ENCODE assay signal across 17 cellular contexts in genomic region chr2:28268386-28268785, GRCh38.
DNase-seq lines count a peak whose midpoint lies in the region; ATAC-seq and TF ChIP-seq lines count a peak whose summit lies in the region.
"Had no signal": no experiment of that assay in that cellular context is flagged by ENCODE, and none has a peak within 500 bp of the region (broad histone marks: within the 10 kb centered on the region; RNA-seq: fewer than 3 reads in every experiment).

No MANE protein-coding gene starts in this region.

- no peak for TF ChIP-seq POLR2A in prostate gland (IDR thresholded peaks at IDR 0.05)

- H3K27me3 ChIP-seq in RWPE2 (ENCODE audit: insufficient read depth, poor library complexity, severe bottlenecking) (no peaks in the 10 kb centered on the region), prostate gland (replicated peaks; ENCODE audit: insufficient read depth) (no peaks in the 10 kb centered on the region)
- H3K27me3 ChIP-seq: brain microvascular endothelial cell had no signal

- H3K36me3 ChIP-seq in RWPE2 (ENCODE audit: low read depth) = no peaks in the 10 kb centered on the region
- H3K36me3 ChIP-seq in prostate gland = no peaks in the 10 kb centered on the region
- no peaks in the 10 kb centered on the region for H3K36me3 ChIP-seq in mucosa of descending colon (ENCODE audit: low read depth)
- H3K36me3 ChIP-seq: brain microvascular endothelial cell had no signal

- intact Hi-C loops in Right ventricle myocardium superior (cut with DNase I) = no loop called here
- intact Hi-C loops in prostate gland (cut with DNase I) = no loop called here
- intact Hi-C loops in mucosa of descending colon (cut with DNase I, micrococcal nuclease) = loop anchor here in 1 of 2 donors (5.0 kb wide), 1 partner anchor 129 kb away; no protein-coding TSS in a partner anchor

- 78% methylated on average over 4 of the region's 4 CpGs for WGBS in prostate gland

- ATAC-seq in RWPE2 (ENCODE audit: low read depth) (peak; percentile 43; the same call in 1 of the 3 replicates), Right ventricle myocardium superior (ENCODE audit: poor library complexity) (peak; percentile 61), HG02763 (IDR thresholded peaks at IDR 0.05; ENCODE audit: unreplicated experiment) (no peak), mucosa of descending colon (no peak)
- ATAC-seq: activated CD4-positive, CD25-positive, alpha-beta regulatory T cell treated with anti-CD3 and anti-CD28 coated beads, Interleukin-2, amount 50 U/mL, for 24 hours; natural killer cell treated with Interleukin-12 subunit alpha and Interleukin-12 subunit beta and Interleukin-15 and Interleukin-18, amount 100 ng/mL, for 72 hours; T-cell had no signal

- DNase-seq in RWPE2 (ENCODE audit: low spot score) (no peak), Right ventricle myocardium superior (no peak), prostate gland (ENCODE audit: low spot score) (no peak), mucosa of descending colon (no peak), hepatic stellate cell (ENCODE audit: low spot score) (no peak), kidney tubule cell (ENCODE audit: low spot score) (no peak)
- DNase-seq: activated CD8-positive, alpha-beta memory T cell treated with anti-CD3 and anti-CD28 coated beads, Interleukin-2, amount 50 U/mL, for 4 hours; activated naive CD4-positive, alpha-beta T cell treated with anti-CD3 and anti-CD28 coated beads, Interleukin-2, amount 50 U/mL, for 16 hours; brain microvascular endothelial cell; left cardiac atrium; NCI-H146; stimulated activated naive CD4-positive, alpha-beta T cell; T-cell had no signal

- TF ChIP-seq CTCF in C4-2B (conservative IDR thresholded peaks at IDR 0.05) (no peak), RWPE2 (IDR thresholded peaks at IDR 0.05; ENCODE audit: poor library complexity, severe bottlenecking) (no peak), prostate gland (IDR thresholded peaks at IDR 0.05) (no peak), mucosa of descending colon (IDR thresholded peaks at IDR 0.05) (no peak)

- peaks cover 33% of the 10 kb centered on the region for H3K4me1 ChIP-seq in RWPE2 (ENCODE audit: insufficient read depth, poor library complexity, severe bottlenecking)
- H3K4me1 ChIP-seq in prostate gland (replicated peaks) = peaks cover 17% of the 10 kb centered on the region
- peaks cover 25% of the 10 kb centered on the region for H3K4me1 ChIP-seq in mucosa of descending colon (ENCODE audit: low read depth)

- H3K9me3 ChIP-seq in RWPE2 (ENCODE audit: severe bottlenecking) (no peaks in the 10 kb centered on the region), prostate gland (no peaks in the 10 kb centered on the region), mucosa of descending colon (no peaks in the 10 kb centered on the region)

- H3K27ac ChIP-seq in C4-2B = peak overlapping the region; percentile 68; the same call in 1 of the 2 replicates
- peak overlapping the region; percentile 88 for H3K27ac ChIP-seq in RWPE2 (ENCODE audit: poor library complexity, severe bottlenecking)
- peak overlapping the region; percentile 41 to 59 for H3K27ac ChIP-seq in prostate gland
- H3K27ac ChIP-seq: brain microvascular endothelial cell had no signal

- H3K4me3 ChIP-seq in RWPE2 (ENCODE audit: severe bottlenecking) (no peak overlapping the region), prostate gland (no peak overlapping the region), mucosa of descending colon (no peak overlapping the region)

Comparison
In these comparisons a context has a peak if more than half of its experiments do, and no peak if none do; other contexts are left out.
1. ATAC-seq: peak in RWPE2 (single experiment) and Right ventricle myocardium superior (single experiment); none in HG02763 (single experiment) and mucosa of descending colon (single experiment).
2. Peak in every context shown above with its lines, with median percentiles within 50 percentile points of each other: H3K27ac ChIP-seq.